In the genomic region with DNA sequence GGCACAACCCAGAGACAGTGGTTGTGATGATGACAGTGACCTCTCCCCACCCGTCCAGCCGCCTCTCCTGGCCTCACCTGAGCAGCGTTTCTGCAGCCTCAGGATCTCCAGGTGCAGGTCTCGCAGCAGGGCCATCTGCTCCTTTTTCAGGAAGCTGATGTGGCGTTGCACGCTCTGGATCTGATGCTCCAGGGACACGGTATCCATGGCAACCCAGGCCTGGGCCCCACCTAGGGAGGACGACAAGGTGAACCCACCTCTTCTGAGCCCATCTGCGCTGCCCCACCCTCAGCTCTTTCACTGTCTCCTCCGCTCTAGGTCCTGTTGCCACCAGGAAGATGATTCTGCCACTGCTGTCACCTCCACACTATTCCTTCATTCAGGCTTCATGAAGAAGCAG, we compare ENCODE assay signal across 29 cellular contexts. TPM values are rescaled to one million over a fixed set of nuclear protein-coding genes. Genes with fewer than 3 reads are reported as not detected.
"Had no signal": no experiment of that assay in that cellular context is flagged by ENCODE, and none has a peak within 500 bp of the region (broad histone marks: within the 10 kb centered on the region; RNA-seq: fewer than 3 reads in every experiment).

No MANE protein-coding gene starts in this region.

- H3K79me2 ChIP-seq: hepatocyte had no signal

- H3K27me3 ChIP-seq: hepatocyte had no signal

- H3K36me3 ChIP-seq: esophagus muscularis mucosa, gastrocnemius medialis, heart right ventricle had no signal

- ATAC-seq: activated CD4-positive, CD25-positive, alpha-beta regulatory T cell treated with anti-CD3 and anti-CD28 coated beads, Interleukin-2, amount 50 U/mL, for 24 hours; activated CD8-positive, alpha-beta T cell treated with anti-CD3 and anti-CD28 coated beads for 36 hours; activated T-cell treated with anti-CD3 and anti-CD28 coated beads, Interleukin-2, amount 50 U/mL, for 4 hours; activated T-helper 17 cell treated with anti-CD3 and anti-CD28 coated beads, Interleukin-2, amount 50 U/mL, for 72 hours; effector memory CD8-positive, alpha-beta T cell; foreskin keratinocyte; gastrocnemius medialis; heart right ventricle had no signal

- DNase-seq: activated B cell treated with CpG ODN at 0.5 μM for 24 hours; activated CD4-positive, alpha-beta T cell treated with anti-CD3 and anti-CD28 coated beads for 48 hours; activated CD4-positive, alpha-beta T cell treated with anti-CD3 and anti-CD28 coated beads, Interleukin-2, amount 50 U/mL, for 1 hour; activated CD4-positive, alpha-beta T cell treated with anti-CD3 and anti-CD28 coated beads, Interleukin-2, amount 50 U/mL, for 48 hours; activated CD8-positive, alpha-beta memory T cell treated with anti-CD3 and anti-CD28 coated beads for 24 hours; activated CD8-positive, alpha-beta T cell treated with anti-CD3 and anti-CD28 coated beads for 36 hours; activated effector memory CD4-positive, alpha-beta T cell treated with Interleukin-2 at 50 U/mL for 16 hours; activated gamma-delta T cell treated with Interleukin-2 at 50 U/mL for 16 hours; activated naive CD4-positive, alpha-beta T cell treated with anti-CD3 and anti-CD28 coated beads, Interleukin-2, amount 50 U/mL, for 16 hours; activated naive CD4-positive, alpha-beta T cell treated with Interleukin-2 at 50 U/mL for 16 hours; activated T-cell treated with anti-CD3 and anti-CD28 coated beads, Interleukin-2, amount 50 U/mL, for 4 hours; amniotic stem cell; anterior cingulate cortex; cortex of kidney; dermis blood vessel endothelial cell; effector CD4-positive, alpha-beta T cell; effector memory CD8-positive, alpha-beta T cell; erythroblast; foreskin keratinocyte; gastrocnemius medialis; heart right ventricle; T1000; WERI-Rb-1 had no signal

- H3K27ac ChIP-seq: esophagus muscularis mucosa, foreskin keratinocyte, gastrocnemius medialis, heart right ventricle, hepatocyte, WERI-Rb-1 had no signal

- H3K4me1 ChIP-seq: esophagus muscularis mucosa, foreskin keratinocyte, gastrocnemius medialis, heart right ventricle had no signal

- H3K4me3 ChIP-seq: esophagus muscularis mucosa, gastrocnemius medialis, heart right ventricle, hepatocyte had no signal

- H2AFZ ChIP-seq: hepatocyte had no signal

- H3K9me3 ChIP-seq: esophagus muscularis mucosa, gastrocnemius medialis, heart right ventricle had no signal

- H3K4me2 ChIP-seq: hepatocyte had no signal

- FAIRE-seq: astrocyte, colon had no signal

RNA-seq across cellular contexts. Expression of a gene that starts 14.5 kb away (rescaled TPM):
- total RNA-seq: activated B cell treated with CpG ODN at 0.5 μM for 24 hours, dermis blood vessel endothelial cell, gastrocnemius medialis, hepatocyte had no signal
